In genomic region chr11:15819679-15820286, GRCh38 we compare ENCODE assay signal across 8 cellular contexts.
DNase-seq lines count a peak whose midpoint lies in the region; ATAC-seq and TF ChIP-seq lines count a peak whose summit lies in the region.

No MANE protein-coding gene starts in this region.

- peaks cover 7% of the 10 kb centered on the region for H3K4me1 Mint-ChIP-seq in progenitor cell of endocrine pancreas (ENCODE audit: low read depth)

- H3K27ac ChIP-seq in AG04450 (ENCODE audit: low read depth, low read length) = no peak overlapping the region

- TF ChIP-seq CTCF in AG04450 (IDR thresholded peaks at IDR 0.05; ENCODE audit: low read depth, low read length) (peak; percentile 74), progenitor cell of endocrine pancreas (IDR thresholded peaks at IDR 0.05; ENCODE audit: unreplicated experiment) (peak; percentile 85)

- TF ChIP-seq POLR2A in GM18505 (IDR thresholded peaks at IDR 0.05; ENCODE audit: borderline replicate concordance, extremely low read depth, insufficient read depth, insufficient read length) = no peak

- H3K9me3 ChIP-seq in AG04450 (ENCODE audit: control insufficient read depth, insufficient read depth, low read length) = peaks cover 3% of the 10 kb centered on the region

- H3K27me3 Mint-ChIP-seq in progenitor cell of endocrine pancreas = peaks cover 4% of the 10 kb centered on the region

- H3K4me3 Mint-ChIP-seq in progenitor cell of endocrine pancreas (ENCODE audit: low read depth) = no peak overlapping the region

- ATAC-seq in GM18505 (IDR thresholded peaks at IDR 0.05; ENCODE audit: unreplicated experiment) (peak; percentile 96), HG02885 (IDR thresholded peaks at IDR 0.05; ENCODE audit: poor library complexity, unreplicated experiment) (peak; percentile 95), Right ventricle myocardium inferior (peak; percentile 94), HG02840 (IDR thresholded peaks at IDR 0.05; ENCODE audit: low FRiP score, unreplicated experiment) (no peak)

- POLR2A ChIA-PET in AG04450 (lab: Yijun Ruan, JAX) = no interaction called here

- no peak overlapping the region for H3K4me3 ChIP-seq in AG04450 (ENCODE audit: low read depth, low read length)

- intact Hi-C loops in Right ventricle myocardium inferior (cut with DNase I) = loop anchor here (2.0 to 10.0 kb wide), 3 partner anchors 65 to 793 kb away; no protein-coding TSS in a partner anchor

- no peaks in the 10 kb centered on the region for H3K27me3 ChIP-seq in AG04450 (ENCODE audit: control insufficient read depth, insufficient read depth, low read length)

- no peak overlapping the region for H3K27ac Mint-ChIP-seq in progenitor cell of endocrine pancreas

- CTCF ChIA-PET in AG04450 (lab: Charles Lee) = interaction anchor here (0.6 to 1.8 kb wide), 14 partner anchors 16 to 794 kb away, joined by 3 to 7 read pairs (median 3); no protein-coding TSS in a partner anchor

- H3K9me3 Mint-ChIP-seq in progenitor cell of endocrine pancreas (ENCODE audit: low read depth) = no peaks in the 10 kb centered on the region

- H3K36me3 Mint-ChIP-seq in progenitor cell of endocrine pancreas (ENCODE audit: insufficient read depth) = no peaks in the 10 kb centered on the region

- DNase-seq in AG04450 (ENCODE audit: low read depth, low spot score) (no peak), NCI-H446 treated with DMSO at 0.1 percent for 48 hours (lab: John Stamatoyannopoulos, UW) (peak; percentile 49), Right ventricle myocardium inferior (ENCODE audit: missing footprints) (peak; percentile 88), progenitor cell of endocrine pancreas (ENCODE audit: low spot score, unreplicated experiment) (peak; percentile 37)
- peak; percentile 0 for DNase-seq in activated effector memory CD4-positive, alpha-beta T cell treated with Interleukin-2 at 50 U/mL for 16 hours
